In the genomic region with DNA sequence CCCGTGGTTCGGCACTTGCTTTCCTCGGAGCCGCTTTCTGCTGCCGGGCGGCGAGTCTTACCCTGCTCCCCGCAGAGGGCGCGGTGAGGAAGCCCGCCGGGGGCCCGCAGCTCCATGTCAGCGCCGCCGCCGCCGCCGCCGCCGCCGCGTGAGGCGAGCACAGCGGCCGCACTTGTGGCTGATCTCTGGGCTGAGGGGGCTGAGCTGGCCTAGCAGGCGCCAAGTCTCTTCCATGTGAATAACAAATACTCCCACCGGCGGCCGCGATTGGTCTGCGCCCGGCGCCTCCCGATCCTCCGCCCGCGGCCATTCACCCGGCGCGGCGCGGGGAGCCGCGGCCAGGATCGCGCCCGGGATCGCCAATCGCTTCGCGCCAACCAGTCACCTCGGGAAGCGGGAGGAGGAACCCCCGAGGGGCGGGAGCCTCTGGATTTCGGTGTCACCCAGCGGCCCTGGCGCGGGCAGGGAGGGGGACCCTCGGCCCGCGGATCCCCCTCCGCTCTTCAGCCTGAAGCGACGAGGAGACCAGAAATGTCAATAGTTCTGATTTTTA, we compare ENCODE assay signal across 8 cellular contexts. TPM values are rescaled to one million over a fixed set of nuclear protein-coding genes. Genes with fewer than 3 reads are reported as not detected.
A peak's percentile ranks its signal among the peaks of the same experiment; 100 is the strongest.
DNase-seq lines count a peak whose midpoint lies in the region; TF ChIP-seq lines count a peak whose summit lies in the region.

Gene GRM8, minus strand, starts transcription at position 206 of the 553 bp plus-strand sequence.

- no peaks in the 10 kb centered on the region for H3K36me3 ChIP-seq in SJCRH30

- peak; percentile 36 for DNase-seq in activated T-cell treated with anti-CD3 and anti-CD28 coated beads, Interleukin-2, amount 50 U/mL, for 1 hour
- DNase-seq in activated T-cell treated with anti-CD3 and anti-CD28 coated beads for 4 hours (no peak), HuH-7 (ENCODE audit: low spot score) (peak; percentile 56), SJCRH30 (peak; percentile 81 to 82), choroid plexus epithelial cell (ENCODE audit: low read depth) (peak; percentile 26), left kidney (ENCODE audit: low read depth, low spot score) (peak; percentile 88)
- DNase-seq in stimulated activated CD4-positive, alpha-beta T cell treated with anti-CD3 and anti-CD28 coated beads, Interleukin-4, amount 100 ng/mL, for 24 hours, result peak; percentile 10
- no peak for DNase-seq in stimulated activated naive CD4-positive, alpha-beta T cell treated with Interleukin-2 at 50 U/mL for 16 hours (lab: John Stamatoyannopoulos, UW)

- H3K27me3 ChIP-seq in SJCRH30, result peaks cover 8% of the 10 kb centered on the region

- H3K9me3 ChIP-seq in SJCRH30 (replicated peaks), result no peaks in the 10 kb centered on the region

- H3K4me1 ChIP-seq in SJCRH30, result 0 out of 2 replicates have a peak, but pooled peaks cover 2% of the 10 kb centered on the region

- peak within 1 kb of the TSS; percentile 14 for H3K27ac ChIP-seq in SJCRH30

- TF ChIP-seq CTCF in choroid plexus epithelial cell (conservative IDR thresholded peaks at IDR 0.05; ENCODE audit: low read depth, low read length), result no peak

- peak within 1 kb of the TSS; percentile 64 for H3K4me3 ChIP-seq in SJCRH30
- peak within 1 kb of the TSS; percentile 67 for H3K4me3 ChIP-seq in choroid plexus epithelial cell (ENCODE audit: low read depth, low read length)

RNA-seq across cellular contexts. Expression of gene GRM8, which starts in this region (rescaled TPM):
- 0.36 and 1.0 TPM in 2 replicates for total RNA-seq in SJCRH30 (2014; rRNA removed; shearing (Covaris generic))

Comparison
In these comparisons a context has a peak if more than half of its experiments do, and no peak if none do; other contexts are left out.
1. DNase-seq: peak in activated T-cell treated with anti-CD3 and anti-CD28 coated beads, Interleukin-2, amount 50 U/mL, for 1 hour (single experiment), HuH-7 (single experiment), SJCRH30 (2 of 2), choroid plexus epithelial cell (single experiment), left kidney (single experiment) and stimulated activated CD4-positive, alpha-beta T cell treated with anti-CD3 and anti-CD28 coated beads, Interleukin-4, amount 100 ng/mL, for 24 hours (single experiment); none in activated T-cell treated with anti-CD3 and anti-CD28 coated beads for 4 hours (single experiment) and stimulated activated naive CD4-positive, alpha-beta T cell treated with Interleukin-2 at 50 U/mL for 16 hours (single experiment).